ENCODE assay signal across 24 cellular contexts in the genomic region with DNA sequence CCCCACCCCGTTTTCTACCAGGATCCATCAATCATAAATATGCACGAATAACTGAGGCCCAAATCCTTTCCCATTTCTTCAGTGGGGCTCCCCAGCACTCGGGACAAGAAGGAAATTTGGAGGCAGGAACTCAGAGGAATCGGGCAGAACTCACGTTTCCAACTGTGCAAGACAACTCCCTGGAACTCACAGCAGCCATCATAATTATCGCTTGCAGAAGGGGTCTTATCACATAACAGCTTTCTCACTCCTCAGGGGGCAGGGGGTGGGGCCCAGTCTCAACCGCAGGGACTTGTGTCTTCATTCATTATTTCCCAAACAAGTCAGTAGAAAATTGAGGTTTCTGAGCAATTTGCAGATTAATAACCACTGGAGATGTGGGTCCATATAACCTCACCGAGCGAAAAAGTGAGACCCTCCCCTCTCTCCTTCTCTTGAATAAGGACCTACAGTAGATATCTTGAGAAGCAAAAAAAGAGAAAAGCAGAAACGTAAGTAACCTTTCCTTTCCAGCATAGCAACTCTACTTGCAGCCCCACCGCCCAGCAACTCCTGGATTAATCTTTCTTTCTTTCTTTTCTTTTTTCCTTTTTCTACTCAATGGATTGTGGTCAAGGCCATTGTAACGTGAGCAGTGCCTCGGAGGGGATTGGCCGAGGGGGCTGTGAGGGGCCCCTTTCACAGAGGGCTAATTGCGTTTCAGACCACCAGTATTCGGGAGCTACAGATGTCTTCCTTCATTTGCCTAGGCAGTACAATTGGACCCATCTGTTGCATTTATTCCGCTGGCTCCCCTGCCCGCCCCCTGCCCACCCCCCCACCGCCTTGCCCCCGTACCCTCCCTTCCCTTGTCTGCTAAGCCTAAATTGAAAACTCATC. TPM values are rescaled to one million over a fixed set of nuclear protein-coding genes. Genes with fewer than 3 reads are reported as not detected.
DNase-seq lines count a peak whose midpoint lies in the region; ATAC-seq and TF ChIP-seq lines count a peak whose summit lies in the region.
"Had no signal": no experiment of that assay in that cellular context is flagged by ENCODE, and none has a peak within 500 bp of the region (broad histone marks: within the 10 kb centered on the region; RNA-seq: fewer than 3 reads in every experiment).

No MANE protein-coding gene starts in this region.

- intact Hi-C loops in sciatic nerve (cut with DNase I), result no loop called here

- TF ChIP-seq POLR2A in erythroblast (IDR thresholded peaks at IDR 0.05; ENCODE audit: low read length), result peak; percentile 35

- DNase-seq in NCI-H1694 treated with DMSO at 0.1 percent for 48 hours (lab: John Stamatoyannopoulos, UW), result peak; percentile 30
- no peak for DNase-seq in NCI-H1694 (lab: John Stamatoyannopoulos, UW)
- peak; percentile 23 for DNase-seq in OCI-M2 (lab: John Stamatoyannopoulos, UW; ENCODE audit: unreplicated experiment)
- peak; percentile 88 to 94 for DNase-seq in erythroblast (lab: John Stamatoyannopoulos, UW)
- peak; percentile 8 for DNase-seq in sciatic nerve (ENCODE audit: low spot score)
- no peak for DNase-seq in HPDE6-E6E7 (ENCODE audit: extremely low spot score)
- no peak for DNase-seq in NCI-H2107 treated with DMSO at 0.1 percent for 48 hours (lab: John Stamatoyannopoulos, UW; ENCODE audit: unreplicated experiment)
- DNase-seq: activated CD4-positive, CD25-positive, alpha-beta regulatory T cell treated with anti-CD3 and anti-CD28 coated beads, Interleukin-2, amount 50 U/mL, for 72 hours; cortex of kidney; esophagus squamous epithelium; hypothalamus; NCI-H1436 treated with DMSO at 0.1 percent for 48 hours; NCI-H748 treated with DMSO at 0.1 percent for 48 hours; SHP77; stimulated activated CD4-positive, alpha-beta T cell treated with anti-CD3 and anti-CD28 coated beads, Interleukin-15, amount 100 ng/mL, for 24 hours; stimulated activated naive CD8-positive, alpha-beta T cell treated with anti-CD3 and anti-CD28 coated beads, Interleukin-15, amount 100 ng/mL, for 72 hours; T1000 had no signal

- ATAC-seq in sciatic nerve, result no peak
- no peak for ATAC-seq in GM19324 (IDR thresholded peaks at IDR 0.05; ENCODE audit: low FRiP score, unreplicated experiment)

RNA-seq across cellular contexts. Expression of a gene that starts 24.7 kb away (rescaled TPM):
- total RNA-seq in sciatic nerve, result 0.22 TPM
- total RNA-seq: breast epithelium, frontal cortex, posterior vena cava, tibial nerve had no signal

RNA-seq across cellular contexts. Expression of a gene that starts 29.7 kb away (rescaled TPM):
- not detected for total RNA-seq in sciatic nerve
- total RNA-seq: breast epithelium, frontal cortex, lower leg skin, posterior vena cava, tibial nerve had no signal

RNA-seq across cellular contexts. Expression of a gene that starts 58.9 kb away (rescaled TPM):
- total RNA-seq in sciatic nerve, result not detected
- total RNA-seq: breast epithelium; CD4-positive, alpha-beta T cell; esophagus squamous epithelium; lower leg skin; posterior vena cava; tibial nerve had no signal

Comparison
In these comparisons a context has a peak if more than half of its experiments do, and no peak if none do; other contexts are left out.
1. DNase-seq: peak in NCI-H1694 treated with DMSO at 0.1 percent for 48 hours (single experiment), OCI-M2 (single experiment), erythroblast (2 of 2) and sciatic nerve (single experiment); none in NCI-H1694 (single experiment), HPDE6-E6E7 (single experiment) and NCI-H2107 treated with DMSO at 0.1 percent for 48 hours (single experiment).